10 cellular contexts compared by ENCODE assay signal in the genomic region with DNA sequence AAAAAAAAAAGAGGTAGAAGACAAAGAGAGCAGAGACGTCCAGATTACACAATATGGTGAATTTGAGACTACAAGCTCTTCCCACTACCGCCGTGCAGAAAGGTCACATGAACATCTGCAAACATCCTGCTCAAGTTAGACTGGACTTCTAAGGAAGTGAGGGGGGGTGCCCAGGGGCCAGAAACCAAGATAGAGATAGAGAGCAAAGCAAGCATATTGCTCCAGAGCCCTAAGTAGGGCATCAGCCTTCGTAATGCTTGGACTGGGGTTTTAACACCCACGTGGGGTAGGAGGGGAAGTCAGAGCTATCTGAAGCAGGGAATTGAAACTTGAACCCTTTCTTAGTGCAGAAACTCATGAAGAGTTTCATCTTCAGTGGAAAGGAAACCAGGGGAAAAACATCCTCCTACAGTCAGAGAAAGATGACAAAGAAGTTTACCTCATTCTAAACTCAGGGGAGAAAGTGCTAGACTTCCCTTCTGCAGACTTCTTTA. TPM values are rescaled to one million over a fixed set of nuclear protein-coding genes. Genes with fewer than 3 reads are reported as not detected.
DNase-seq lines count a peak whose midpoint lies in the region; ATAC-seq and TF ChIP-seq lines count a peak whose summit lies in the region.
"Had no signal": no experiment of that assay in that cellular context is flagged by ENCODE, and none has a peak within 500 bp of the region (broad histone marks: within the 10 kb centered on the region; RNA-seq: fewer than 3 reads in every experiment).

No MANE protein-coding gene starts in this region.

- peaks cover 6% of the 10 kb centered on the region for H3K36me3 Mint-ChIP-seq in activated CD4-positive, alpha-beta T cell treated with anti-CD3 and anti-CD28 coated beads, Interleukin-2, amount 10 ng/mL, durations not matched to agents 24 days and 14 days (ENCODE audit: low read depth)
- H3K36me3 Mint-ChIP-seq in activated B cell treated with CpG ODN at 0.5 μM for 24 hours (ENCODE audit: low read depth) (no peaks in the 10 kb centered on the region), memory B cell (no peaks in the 10 kb centered on the region)

- intact Hi-C loops in activated CD4-positive, alpha-beta T cell treated with anti-CD3 and anti-CD28 coated beads, Interleukin-2, amount 10 ng/mL, durations not matched to agents 24 days and 14 days (cut with micrococcal nuclease) = loop anchor here (2.0 to 10.0 kb wide), 3 partner anchors 63 to 227 kb away; a partner anchor contains a TSS
- intact Hi-C loops in activated B cell treated with CpG ODN at 0.5 μM for 24 hours (cut with micrococcal nuclease) = loop anchor here (1.0 to 10.0 kb wide), 3 partner anchors 51 to 209 kb away; no protein-coding TSS in a partner anchor

- H3K4me3 Mint-ChIP-seq in activated CD4-positive, alpha-beta T cell treated with anti-CD3 and anti-CD28 coated beads, Interleukin-2, amount 10 ng/mL, durations not matched to agents 24 days and 14 days = peak overlapping the region; percentile 48
- H3K4me3 Mint-ChIP-seq in activated B cell treated with CpG ODN at 0.5 μM for 24 hours (peak overlapping the region; percentile 42), memory B cell (peak overlapping the region; percentile 54)

- peaks cover 4% of the 10 kb centered on the region for H3K27me3 Mint-ChIP-seq in activated CD4-positive, alpha-beta T cell treated with anti-CD3 and anti-CD28 coated beads, Interleukin-2, amount 10 ng/mL, durations not matched to agents 24 days and 14 days
- H3K27me3 Mint-ChIP-seq in activated B cell treated with CpG ODN at 0.5 μM for 24 hours = peaks cover 7% of the 10 kb centered on the region
- H3K27me3 Mint-ChIP-seq in memory B cell = peaks cover 5% of the 10 kb centered on the region

- CTCF ChIA-PET in activated B cell treated with CpG ODN at 0.5 μM for 24 hours (lab: Charles Lee) = no interaction called here

- in situ Hi-C loops in KBM-7 (cut with MboI; ENCODE audit: low pct_unique_long_range_greater_than_20kb, low sequenced_read_pairs) = no loop called here

- H3K4me1 Mint-ChIP-seq in activated CD4-positive, alpha-beta T cell treated with anti-CD3 and anti-CD28 coated beads, Interleukin-2, amount 10 ng/mL, durations not matched to agents 24 days and 14 days = peaks cover 26% of the 10 kb centered on the region
- H3K4me1 Mint-ChIP-seq in activated B cell treated with CpG ODN at 0.5 μM for 24 hours = peaks cover 29% of the 10 kb centered on the region
- peaks cover 11% of the 10 kb centered on the region for H3K4me1 Mint-ChIP-seq in memory B cell

- no peak for TF ChIP-seq CTCF in activated B cell treated with CpG ODN at 0.5 μM for 24 hours (IDR thresholded peaks at IDR 0.05)

- POLR2A ChIA-PET in activated B cell treated with CpG ODN at 0.5 μM for 24 hours (lab: Charles Lee) = interaction anchor here (1.0 to 1.6 kb wide), 2 partner anchors 81 to 83 kb away, joined by 6 to 10 read pairs; no protein-coding TSS in a partner anchor

- ATAC-seq in HG03025 (IDR thresholded peaks at IDR 0.05; ENCODE audit: low FRiP score, unreplicated experiment) = peak; percentile 76
- peak; percentile 88 for ATAC-seq in activated B cell treated with CpG ODN at 0.5 μM for 24 hours (ENCODE audit: low read depth)
- ATAC-seq in memory B cell (ENCODE audit: low read depth) = peak; percentile 74

- peaks cover 14% of the 10 kb centered on the region for H3K9me3 Mint-ChIP-seq in activated CD4-positive, alpha-beta T cell treated with anti-CD3 and anti-CD28 coated beads, Interleukin-2, amount 10 ng/mL, durations not matched to agents 24 days and 14 days
- H3K9me3 Mint-ChIP-seq in activated B cell treated with CpG ODN at 0.5 μM for 24 hours (no peaks in the 10 kb centered on the region), memory B cell (no peaks in the 10 kb centered on the region)

- peak; percentile 71 for DNase-seq in activated CD4-positive, alpha-beta T cell treated with anti-CD3 and anti-CD28 coated beads, Interleukin-2, amount 10 ng/mL, durations not matched to agents 24 days and 14 days
- DNase-seq in activated CD4-positive, alpha-beta T cell treated with anti-CD3 and anti-CD28 coated beads, Interleukin-2, amount 50 U/mL, for 1 hour = no peak
- peak; percentile 18 for DNase-seq in activated B cell treated with CpG ODN at 0.5 μM for 24 hours
- peak in 1 of 2 donors; percentile 2 for DNase-seq in memory B cell (ENCODE audit: low spot score in 2 of 2)
- no peak for DNase-seq in KBM-7
- DNase-seq in iPS-NIHi7 (ENCODE audit: extremely low spot score) = no peak
- DNase-seq in GM03348 (ENCODE audit: low spot score) = no peak

- H3K27ac Mint-ChIP-seq in activated CD4-positive, alpha-beta T cell treated with anti-CD3 and anti-CD28 coated beads, Interleukin-2, amount 10 ng/mL, durations not matched to agents 24 days and 14 days = peak overlapping the region; percentile 90
- H3K27ac Mint-ChIP-seq in activated B cell treated with CpG ODN at 0.5 μM for 24 hours = peak overlapping the region; percentile 84
- H3K27ac Mint-ChIP-seq in memory B cell = no peak overlapping the region

RNA-seq across cellular contexts. Expression of a gene that starts 8.7 kb away (rescaled TPM):
- total RNA-seq in activated CD4-positive, alpha-beta T cell treated with anti-CD3 and anti-CD28 coated beads, Interleukin-2, amount 10 ng/mL, durations not matched to agents 24 days and 14 days = not detected in 2 replicates
- not detected in 2 replicates for total RNA-seq in activated B cell treated with CpG ODN at 0.5 μM for 24 hours
- total RNA-seq: SJSA1, urinary bladder had no signal

Comparison
In these comparisons a context has a peak if more than half of its experiments do, and no peak if none do; other contexts are left out.
1. DNase-seq: peak in activated CD4-positive, alpha-beta T cell treated with anti-CD3 and anti-CD28 coated beads, Interleukin-2, amount 10 ng/mL, durations not matched to agents 24 days and 14 days (single experiment) and activated B cell treated with CpG ODN at 0.5 μM for 24 hours (single experiment); none in activated CD4-positive, alpha-beta T cell treated with anti-CD3 and anti-CD28 coated beads, Interleukin-2, amount 50 U/mL, for 1 hour (single experiment), KBM-7 (single experiment), iPS-NIHi7 (single experiment) and GM03348 (single experiment).
2. Peak in every context shown above with its lines, with median percentiles within 50 percentile points of each other: H3K4me3 Mint-ChIP-seq and ATAC-seq.